Comparison of ENCODE assay signal across 8 cellular contexts in the genomic region with DNA sequence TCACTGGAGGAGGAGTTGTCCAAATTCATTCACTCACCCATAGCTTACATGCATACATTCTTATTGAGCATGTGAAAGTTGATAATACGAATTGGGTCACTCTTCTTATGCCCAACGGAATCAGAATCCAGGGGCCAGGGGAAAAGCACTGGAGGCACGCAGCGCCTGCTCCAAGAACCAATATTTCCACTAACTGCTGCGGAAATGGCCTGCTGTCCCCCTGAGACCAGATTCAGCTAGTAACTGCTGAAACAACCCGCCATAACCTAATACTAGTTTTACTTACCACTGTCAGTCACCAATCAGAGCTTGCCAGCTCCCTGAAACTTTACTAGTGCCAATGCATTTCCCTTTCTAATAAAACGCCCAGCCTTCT. TPM values are rescaled to one million over a fixed set of nuclear protein-coding genes. Genes with fewer than 3 reads are reported as not detected.
A peak's percentile ranks its signal among the peaks of the same experiment; 100 is the strongest.
DNase-seq lines count a peak whose midpoint lies in the region; ATAC-seq and TF ChIP-seq lines count a peak whose summit lies in the region.

No MANE protein-coding gene starts in this region.

- peak overlapping the region; percentile 44 to 86 (median 85) for H3K9ac ChIP-seq in skeletal muscle tissue (ENCODE audit: low read depth in 1 of 3, low read length in 3 of 3)

- H2AFZ ChIP-seq in hepatocyte = peak overlapping the region; percentile 95

- H3K27me3 ChIP-seq in H7 (ENCODE audit: control insufficient read depth, insufficient read depth, low read length) = peaks cover 8% of the 10 kb centered on the region
- H3K27me3 ChIP-seq in hepatocyte = peaks cover 14% of the 10 kb centered on the region
- H3K27me3 ChIP-seq in skeletal muscle tissue (ENCODE audit: control insufficient read depth in 3 of 3, insufficient read depth in 3 of 3, low read length in 3 of 3) = peaks cover 5 to 12% (median 6%) of the 10 kb centered on the region in 3 donors

- H3K4me3 ChIP-seq in H7 (ENCODE audit: insufficient read depth, low read depth, low read length) (peak overlapping the region; percentile 85), hepatocyte (peak overlapping the region; percentile 44), skeletal muscle tissue (ENCODE audit: low read length in 3 of 3) (peak overlapping the region; percentile 90 to 97 (median 92))

- no peaks in the 10 kb centered on the region for H3K27me3 Mint-ChIP-seq in activated CD4-positive, alpha-beta memory T cell treated with anti-CD3 and anti-CD28 coated beads for 36 hours

- H3K4me3 Mint-ChIP-seq in activated CD4-positive, alpha-beta memory T cell treated with anti-CD3 and anti-CD28 coated beads for 36 hours = peak overlapping the region; percentile 94

- ATAC-seq in GM18868 (IDR thresholded peaks at IDR 0.05; ENCODE audit: unreplicated experiment) = no peak

- CTCF ChIA-PET in activated CD4-positive, alpha-beta memory T cell treated with anti-CD3 and anti-CD28 coated beads for 36 hours (lab: Charles Lee) = interaction anchor here (0.6 to 1.8 kb wide), 7 partner anchors 14 to 107 kb away, joined by 3 to 6 read pairs (median 4); no protein-coding TSS in a partner anchor

- H3K4me2 ChIP-seq in hepatocyte = peak overlapping the region; percentile 87

- peak overlapping the region; percentile 92 for H3K27ac Mint-ChIP-seq in activated CD4-positive, alpha-beta memory T cell treated with anti-CD3 and anti-CD28 coated beads for 36 hours

- peaks cover 44% of the 10 kb centered on the region for H3K4me1 Mint-ChIP-seq in activated CD4-positive, alpha-beta memory T cell treated with anti-CD3 and anti-CD28 coated beads for 36 hours (ENCODE audit: low read depth)

- H3K79me2 ChIP-seq in hepatocyte = peaks cover 42% of the 10 kb centered on the region

- peaks cover 31% of the 10 kb centered on the region for H4K20me1 ChIP-seq in hepatocyte (ENCODE audit: insufficient read depth, poor library complexity, severe bottlenecking)

- POLR2A ChIA-PET in activated CD4-positive, alpha-beta memory T cell treated with anti-CD3 and anti-CD28 coated beads for 36 hours (lab: Charles Lee) = no interaction called here

- intact Hi-C loops in activated CD4-positive, alpha-beta memory T cell treated with anti-CD3 and anti-CD28 coated beads for 36 hours (cut with micrococcal nuclease) = loop anchor here (1.0 to 10.0 kb wide), 6 partner anchors 35 to 559 kb away; partner anchors contain the start of genes FAM110A, PSMF1 and SNPH

- H3K36me3 ChIP-seq in H7 (replicated peaks; ENCODE audit: control insufficient read depth, insufficient read depth, low read length) (no peaks in the 10 kb centered on the region), hepatocyte (replicated peaks; ENCODE audit: insufficient read depth, low read depth) (no peaks in the 10 kb centered on the region), skeletal muscle tissue (ENCODE audit: control insufficient read depth in 3 of 3, insufficient read depth in 3 of 3, low read length in 3 of 3) (peaks cover 0 to 2% (median 0%) of the 10 kb centered on the region in 3 donors)

- H3K4me1 ChIP-seq in hepatocyte (ENCODE audit: insufficient read depth) = peaks cover 27% of the 10 kb centered on the region
- H3K4me1 ChIP-seq in skeletal muscle tissue (ENCODE audit: control insufficient read depth in 3 of 3, insufficient read depth in 3 of 3, low read length in 3 of 3) = peaks cover 42 to 50% (median 44%) of the 10 kb centered on the region in 3 donors

- H3K9me3 Mint-ChIP-seq in activated CD4-positive, alpha-beta memory T cell treated with anti-CD3 and anti-CD28 coated beads for 36 hours = peaks cover 8% of the 10 kb centered on the region

- H3K9me3 ChIP-seq in hepatocyte (ENCODE audit: low read depth) = no peaks in the 10 kb centered on the region
- H3K9me3 ChIP-seq in skeletal muscle tissue (ENCODE audit: control insufficient read depth in 3 of 3, low read length in 3 of 3) = no peaks in the 10 kb centered on the region

- WGBS in hepatocyte (ENCODE audit: low lambda C conversion rate, missing lambda C conversion rate) = 87% methylated on average over 7 of the region's 7 CpGs

- no peaks in the 10 kb centered on the region for H3K9me2 ChIP-seq in hepatocyte (replicated peaks; ENCODE audit: insufficient read depth)

- TF ChIP-seq CTCF in hepatocyte (IDR thresholded peaks at IDR 0.05; ENCODE audit: poor library complexity) = no peak

- peaks cover 19% of the 10 kb centered on the region for H3K36me3 Mint-ChIP-seq in activated CD4-positive, alpha-beta memory T cell treated with anti-CD3 and anti-CD28 coated beads for 36 hours

- H3K27ac ChIP-seq in hepatocyte = peak overlapping the region; percentile 77
- H3K27ac ChIP-seq in skeletal muscle tissue (ENCODE audit: low read depth, low read length) = peak overlapping the region; percentile 65

- DNase-seq in H7 (no peak), hepatocyte (ENCODE audit: low spot score) (no peak), DMS79 treated with DMSO at 0.1 percent for 48 hours (lab: John Stamatoyannopoulos, UW) (no peak), islet precursor cell (no peak), HCEC 1CT (no peak)
- no peak for DNase-seq in activated CD4-positive, alpha-beta memory T cell treated with anti-CD3 and anti-CD28 coated beads for 36 hours

RNA-seq across cellular contexts. Expression of gene FKBP1A, which starts 0.6 kb away (rescaled TPM):
- 132 and 136 TPM in 2 replicates for total RNA-seq in H7 (2014; rRNA removed; shearing (Covaris generic))
- total RNA-seq in activated CD4-positive, alpha-beta memory T cell treated with anti-CD3 and anti-CD28 coated beads for 36 hours = 100 to 1,000 TPM; 247 to 252 TPM
- total RNA-seq in hepatocyte = 99.5 and 121 TPM in 2 replicates
- polyA plus RNA-seq in hepatocyte = 149 and 161 TPM in 2 replicates
- total RNA-seq in skeletal muscle tissue = 56.4 TPM
